In genomic region chr12:109310247-109311125, GRCh38 we compare ENCODE assay signal across 9 cellular contexts. TPM values are rescaled to one million over a fixed set of nuclear protein-coding genes. Genes with fewer than 3 reads are reported as not detected.
DNase-seq lines count a peak whose midpoint lies in the region; ATAC-seq lines count a peak whose summit lies in the region.
"Had no signal": no experiment of that assay in that cellular context is flagged by ENCODE, and none has a peak within 500 bp of the region (broad histone marks: within the 10 kb centered on the region; RNA-seq: fewer than 3 reads in every experiment).

No MANE protein-coding gene starts in this region.

- no peak overlapping the region for H4K8ac ChIP-seq in mesendoderm (ENCODE audit: low read depth, low read length)

- H3K27ac ChIP-seq in mesendoderm (ENCODE audit: low read depth, low read length) = no peak overlapping the region

- no peak overlapping the region for H3K27ac Mint-ChIP-seq in activated naive CD8-positive, alpha-beta T cell treated with anti-CD3 and anti-CD28 coated beads, Interleukin-2, amount 10 ng/mL, durations not matched to agents 7 days and 5 days

- H3K4me2 ChIP-seq in mesendoderm (ENCODE audit: low read length) = peak overlapping the region; percentile 61

- peaks cover 74% of the 10 kb centered on the region for H3K27me3 Mint-ChIP-seq in activated naive CD8-positive, alpha-beta T cell treated with anti-CD3 and anti-CD28 coated beads, Interleukin-2, amount 10 ng/mL, durations not matched to agents 7 days and 5 days

- H3K4me1 ChIP-seq in mesendoderm (ENCODE audit: control insufficient read depth, low read depth, low read length) = no peaks in the 10 kb centered on the region

- no peak overlapping the region for H2BK5ac ChIP-seq in mesendoderm (ENCODE audit: low read length)

- peak overlapping the region; percentile 27 for H3K9ac ChIP-seq in mesendoderm (ENCODE audit: low read length)

- no peaks in the 10 kb centered on the region for H3K79me2 ChIP-seq in mesendoderm (ENCODE audit: control insufficient read depth, insufficient read depth, low read length)

- peak overlapping the region; percentile 20 for H3K4me3 ChIP-seq in mesendoderm (ENCODE audit: low read length)

- no CpG with 5 or more reads among the region's 33 CpGs for WGBS in mesendoderm (ENCODE audit: extremely low coverage, insufficient coverage, low lambda C conversion rate)

- peaks cover 9% of the 10 kb centered on the region for H3K4me1 Mint-ChIP-seq in activated naive CD8-positive, alpha-beta T cell treated with anti-CD3 and anti-CD28 coated beads, Interleukin-2, amount 10 ng/mL, durations not matched to agents 7 days and 5 days

- peak overlapping the region; percentile 54 for H3K4me3 Mint-ChIP-seq in activated naive CD8-positive, alpha-beta T cell treated with anti-CD3 and anti-CD28 coated beads, Interleukin-2, amount 10 ng/mL, durations not matched to agents 7 days and 5 days

- peaks cover 30% of the 10 kb centered on the region for H3K27me3 ChIP-seq in mesendoderm (ENCODE audit: insufficient read depth, low read length, poor library complexity)

- DNase-seq in Daoy (ENCODE audit: low read depth) = peak; percentile 20
- DNase-seq in NCI-H187 (lab: John Stamatoyannopoulos, UW) = peak; percentile 42 to 44
- DNase-seq in activated naive CD8-positive, alpha-beta T cell treated with anti-CD3 and anti-CD28 coated beads, Interleukin-2, amount 10 ng/mL, durations not matched to agents 7 days and 5 days = no peak
- DNase-seq in mesendoderm = no peak
- no peak for DNase-seq in activated gamma-delta T cell (lab: John Stamatoyannopoulos, UW)

- no peak overlapping the region for H2AK5ac ChIP-seq in mesendoderm (ENCODE audit: low read length)

- H3K18ac ChIP-seq in mesendoderm (ENCODE audit: low read length) = no peak overlapping the region

- H3K9me3 Mint-ChIP-seq in activated naive CD8-positive, alpha-beta T cell treated with anti-CD3 and anti-CD28 coated beads, Interleukin-2, amount 10 ng/mL, durations not matched to agents 7 days and 5 days = no peaks in the 10 kb centered on the region

- H3K36me3 Mint-ChIP-seq in activated naive CD8-positive, alpha-beta T cell treated with anti-CD3 and anti-CD28 coated beads, Interleukin-2, amount 10 ng/mL, durations not matched to agents 7 days and 5 days = no peaks in the 10 kb centered on the region

- ATAC-seq in activated naive CD8-positive, alpha-beta T cell treated with anti-CD3 and anti-CD28 coated beads, Interleukin-2, amount 10 ng/mL, durations not matched to agents 7 days and 5 days (ENCODE audit: low read depth) = peak; percentile 42
- no peak for ATAC-seq in HG02678 (IDR thresholded peaks at IDR 0.05; ENCODE audit: unreplicated experiment)
- ATAC-seq in GM18519 (IDR thresholded peaks at IDR 0.05; ENCODE audit: low FRiP score, unreplicated experiment) = no peak
- ATAC-seq in GM21360 (IDR thresholded peaks at IDR 0.05; ENCODE audit: unreplicated experiment) = no peak

- no peak overlapping the region for H3K23ac ChIP-seq in mesendoderm (ENCODE audit: low read length)

- no peak overlapping the region for H2BK15ac ChIP-seq in mesendoderm (replicated peaks; ENCODE audit: low read depth)

- H3K36me3 ChIP-seq in mesendoderm (ENCODE audit: control insufficient read depth, insufficient read depth, low read length) = no peaks in the 10 kb centered on the region

- POLR2A ChIA-PET in activated naive CD8-positive, alpha-beta T cell treated with anti-CD3 and anti-CD28 coated beads, Interleukin-2, amount 10 ng/mL, durations not matched to agents 7 days and 5 days (lab: Charles Lee) = interaction anchor here (0.6 kb wide), 1 partner anchor 83 kb away, joined by 3 read pairs; no protein-coding TSS in a partner anchor

- no peak overlapping the region for H3K4ac ChIP-seq in mesendoderm (ENCODE audit: low read depth, low read length)

- no peak overlapping the region for H4K5ac ChIP-seq in mesendoderm (ENCODE audit: low read length)

- H3K56ac ChIP-seq in mesendoderm (ENCODE audit: low read length) = peak overlapping the region; percentile 34

- H2BK120ac ChIP-seq in mesendoderm (ENCODE audit: low read depth, low read length) = no peak overlapping the region

- no peaks in the 10 kb centered on the region for H3K79me1 ChIP-seq in mesendoderm (ENCODE audit: low read length)

RNA-seq across cellular contexts. Expression of gene FOXN4, which starts 1.4 kb away (rescaled TPM):
- total RNA-seq in Daoy (2014; rRNA removed; shearing (Covaris generic)) = 0.06 and 0.12 TPM in 2 replicates
- total RNA-seq in activated naive CD8-positive, alpha-beta T cell treated with anti-CD3 and anti-CD28 coated beads, Interleukin-2, amount 10 ng/mL, durations not matched to agents 7 days and 5 days = not detected
- 0.07 TPM for polyA plus RNA-seq in mesendoderm (2013, experiment 1 of 2)
- 0.06 TPM for polyA plus RNA-seq in mesendoderm (2013, experiment 2 of 2)
- total RNA-seq: glomerular endothelial cell had no signal

RNA-seq across cellular contexts. Expression of gene MYO1H, which starts 37.2 kb away (rescaled TPM):
- not detected in 2 replicates for total RNA-seq in Daoy (2014; rRNA removed; shearing (Covaris generic))
- total RNA-seq in activated naive CD8-positive, alpha-beta T cell treated with anti-CD3 and anti-CD28 coated beads, Interleukin-2, amount 10 ng/mL, durations not matched to agents 7 days and 5 days = not detected
- polyA plus RNA-seq in mesendoderm (2013, experiment 1 of 2) = 0.41 TPM
- polyA plus RNA-seq in mesendoderm (2013, experiment 2 of 2) = 0.35 TPM
- total RNA-seq: glomerular endothelial cell had no signal

Comparison
In these comparisons a context has a peak if more than half of its experiments do, and no peak if none do; other contexts are left out.
1. DNase-seq: peak in Daoy (single experiment) and NCI-H187 (2 of 2); none in activated naive CD8-positive, alpha-beta T cell treated with anti-CD3 and anti-CD28 coated beads, Interleukin-2, amount 10 ng/mL, durations not matched to agents 7 days and 5 days (single experiment), mesendoderm (single experiment) and activated gamma-delta T cell (single experiment).